Comparison of ENCODE assay signal across 24 cellular contexts in the genomic region with DNA sequence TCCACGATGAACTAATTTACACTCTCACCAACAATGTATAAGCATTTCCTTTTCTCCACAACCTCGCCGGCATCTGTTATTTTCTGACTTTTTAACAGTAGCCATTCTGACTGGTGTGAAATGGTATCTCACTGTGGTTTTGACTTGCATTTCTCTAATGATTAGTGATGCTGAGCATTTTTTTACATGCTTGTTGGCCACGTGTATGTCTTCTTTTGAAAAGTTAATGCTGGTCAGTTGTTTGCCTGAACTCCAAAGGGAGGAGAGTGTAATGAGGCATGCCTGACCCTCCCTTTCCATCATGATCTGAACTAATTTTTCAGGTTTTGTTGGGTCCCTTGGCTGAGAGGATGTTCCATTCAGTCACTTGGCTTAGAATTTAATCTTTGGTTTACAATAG. TPM values are rescaled to one million over a fixed set of nuclear protein-coding genes. Genes with fewer than 3 reads are reported as not detected.
DNase-seq lines count a peak whose midpoint lies in the region; ATAC-seq, FAIRE-seq and TF ChIP-seq lines count a peak whose summit lies in the region.
"Had no signal": no experiment of that assay in that cellular context is flagged by ENCODE, and none has a peak within 500 bp of the region (broad histone marks: within the 10 kb centered on the region; RNA-seq: fewer than 3 reads in every experiment).

No MANE protein-coding gene starts in this region.

- peaks cover 0 to 5% (median 0%) of the 10 kb centered on the region in 8 donors for H3K9me3 Mint-ChIP-seq in CD4-positive, alpha-beta memory T cell
- H3K9me3 Mint-ChIP-seq in astrocyte (ENCODE audit: unreplicated experiment): no peaks in the 10 kb centered on the region
- peaks cover 12% of the 10 kb centered on the region for H3K9me3 Mint-ChIP-seq in natural killer cell treated with Interleukin-12 subunit alpha and Interleukin-12 subunit beta and Interleukin-15 and Interleukin-18, amount 100 ng/mL, for 72 hours
- peaks cover 4% of the 10 kb centered on the region for H3K9me3 Mint-ChIP-seq in activated CD4-positive, alpha-beta memory T cell treated with anti-CD3 and anti-CD28 coated beads for 36 hours

- peaks cover 57 to 97% (median 76%) of the 10 kb centered on the region in 4 donors for H3K4me1 Mint-ChIP-seq in CD4-positive, alpha-beta memory T cell
- peaks cover 37% of the 10 kb centered on the region for H3K4me1 Mint-ChIP-seq in astrocyte (ENCODE audit: low read depth, unreplicated experiment)
- H3K4me1 Mint-ChIP-seq in natural killer cell treated with Interleukin-12 subunit alpha and Interleukin-12 subunit beta and Interleukin-15 and Interleukin-18, amount 100 ng/mL, for 72 hours (ENCODE audit: low read depth in 2 of 2): peaks cover 72 to 83% of the 10 kb centered on the region in 2 donors
- peaks cover 62% of the 10 kb centered on the region for H3K4me1 Mint-ChIP-seq in activated CD4-positive, alpha-beta memory T cell treated with anti-CD3 and anti-CD28 coated beads for 36 hours (ENCODE audit: low read depth)

- H3K36me3 ChIP-seq in CD4-positive, alpha-beta memory T cell (ENCODE audit: insufficient read depth, low read length): no peaks in the 10 kb centered on the region
- no peaks in the 10 kb centered on the region for H3K36me3 ChIP-seq in astrocyte (ENCODE audit: insufficient read depth, low read length)

- peak overlapping the region in 6 of 7 donors; percentile 18 to 98 (median 93) for H3K27ac Mint-ChIP-seq in CD4-positive, alpha-beta memory T cell
- peak overlapping the region; percentile 53 for H3K27ac Mint-ChIP-seq in astrocyte (ENCODE audit: unreplicated experiment)
- no peak overlapping the region for H3K27ac Mint-ChIP-seq in natural killer cell treated with Interleukin-12 subunit alpha and Interleukin-12 subunit beta and Interleukin-15 and Interleukin-18, amount 100 ng/mL, for 72 hours
- H3K27ac Mint-ChIP-seq in activated CD4-positive, alpha-beta memory T cell treated with anti-CD3 and anti-CD28 coated beads for 36 hours: no peak overlapping the region
- H3K27ac Mint-ChIP-seq: B cell, IgD-negative memory B cell had no signal

- no peak overlapping the region for H3K4me3 ChIP-seq in CD4-positive, alpha-beta memory T cell (ENCODE audit: low read length in 2 of 2)
- no peak overlapping the region for H3K4me3 ChIP-seq in astrocyte (ENCODE audit: insufficient read depth, low read depth, low read length)

- no peaks in the 10 kb centered on the region for H3K27me3 ChIP-seq in CD4-positive, alpha-beta memory T cell (ENCODE audit: insufficient read depth, low read length)
- H3K27me3 ChIP-seq in astrocyte (ENCODE audit: insufficient read depth, low read length): no peaks in the 10 kb centered on the region

- POLR2A ChIA-PET in CD4-positive, alpha-beta memory T cell (lab: Charles Lee; ENCODE audit: partially characterized antibody): no interaction called here
- POLR2A ChIA-PET in activated CD4-positive, alpha-beta memory T cell treated with anti-CD3 and anti-CD28 coated beads for 36 hours (lab: Charles Lee): no interaction called here

- H3K4me1 ChIP-seq in CD4-positive, alpha-beta memory T cell (ENCODE audit: insufficient read depth, low read length): peaks cover 58% of the 10 kb centered on the region
- H3K4me1 ChIP-seq in astrocyte (ENCODE audit: insufficient read depth, low read length): peaks cover 17% of the 10 kb centered on the region

- no peak overlapping the region for H2AFZ ChIP-seq in astrocyte (ENCODE audit: low read depth, low read length)

- no peak for ATAC-seq in natural killer cell treated with Interleukin-12 subunit alpha and Interleukin-12 subunit beta and Interleukin-15 and Interleukin-18, amount 100 ng/mL, for 72 hours
- ATAC-seq in GM21390 (IDR thresholded peaks at IDR 0.05; ENCODE audit: unreplicated experiment): no peak
- ATAC-seq: HCT116 had no signal

- H3K36me3 Mint-ChIP-seq in CD4-positive, alpha-beta memory T cell: peaks cover 22 to 33% of the 10 kb centered on the region in 2 donors
- H3K36me3 Mint-ChIP-seq in astrocyte (ENCODE audit: low read depth, unreplicated experiment): peaks cover 26% of the 10 kb centered on the region
- H3K36me3 Mint-ChIP-seq in natural killer cell treated with Interleukin-12 subunit alpha and Interleukin-12 subunit beta and Interleukin-15 and Interleukin-18, amount 100 ng/mL, for 72 hours: peaks cover 4% of the 10 kb centered on the region
- H3K36me3 Mint-ChIP-seq in activated CD4-positive, alpha-beta memory T cell treated with anti-CD3 and anti-CD28 coated beads for 36 hours: peaks cover 25% of the 10 kb centered on the region
- H3K36me3 Mint-ChIP-seq: IgD-negative memory B cell had no signal

- intact Hi-C loops in CD4-positive, alpha-beta memory T cell (cut with micrococcal nuclease): no loop called here
- intact Hi-C loops in activated CD4-positive, alpha-beta memory T cell treated with anti-CD3 and anti-CD28 coated beads for 36 hours (cut with micrococcal nuclease): no loop called here

- TF ChIP-seq CTCF in astrocyte (IDR thresholded peaks at IDR 0.05; ENCODE audit: insufficient read depth, low read depth, low read length): no peak

- no peak overlapping the region for H3K27ac ChIP-seq in CD4-positive, alpha-beta memory T cell (ENCODE audit: low read depth, low read length)
- no peak overlapping the region for H3K27ac ChIP-seq in astrocyte (ENCODE audit: low read depth, low read length)

- H4K20me1 ChIP-seq in astrocyte (ENCODE audit: insufficient read depth, low read length): peaks cover 31% of the 10 kb centered on the region

- no peak overlapping the region for H3K4me3 Mint-ChIP-seq in CD4-positive, alpha-beta memory T cell
- no peak overlapping the region for H3K4me3 Mint-ChIP-seq in astrocyte (ENCODE audit: unreplicated experiment)
- H3K4me3 Mint-ChIP-seq in natural killer cell treated with Interleukin-12 subunit alpha and Interleukin-12 subunit beta and Interleukin-15 and Interleukin-18, amount 100 ng/mL, for 72 hours: peak overlapping the region; percentile 20
- H3K4me3 Mint-ChIP-seq in activated CD4-positive, alpha-beta memory T cell treated with anti-CD3 and anti-CD28 coated beads for 36 hours: no peak overlapping the region
- H3K4me3 Mint-ChIP-seq: B cell, CD14-positive monocyte, IgD-negative memory B cell had no signal

- CTCF ChIA-PET in CD4-positive, alpha-beta memory T cell (lab: Charles Lee; ENCODE audit: partially characterized antibody): interaction anchor here (1.4 kb wide), 1 partner anchor 11 kb away, joined by 3 read pairs; no protein-coding TSS in a partner anchor
- CTCF ChIA-PET in activated CD4-positive, alpha-beta memory T cell treated with anti-CD3 and anti-CD28 coated beads for 36 hours (lab: Charles Lee): no interaction called here

- H3K79me2 ChIP-seq in astrocyte (ENCODE audit: insufficient read depth, low read length): peaks cover 64% of the 10 kb centered on the region

- FAIRE-seq in astrocyte (lab: Jason Lieb, UNC) (no peak), RCC 7860 (lab: Jason Lieb, UNC) (no peak)
- FAIRE-seq: A204.1, GM18507, H1 had no signal

- H3K4me2 ChIP-seq in astrocyte (ENCODE audit: low read length): no peak overlapping the region

- no peaks in the 10 kb centered on the region for H3K27me3 Mint-ChIP-seq in CD4-positive, alpha-beta memory T cell
- no peaks in the 10 kb centered on the region for H3K27me3 Mint-ChIP-seq in astrocyte (ENCODE audit: low read depth, unreplicated experiment)
- H3K27me3 Mint-ChIP-seq in natural killer cell treated with Interleukin-12 subunit alpha and Interleukin-12 subunit beta and Interleukin-15 and Interleukin-18, amount 100 ng/mL, for 72 hours: no peaks in the 10 kb centered on the region
- no peaks in the 10 kb centered on the region for H3K27me3 Mint-ChIP-seq in activated CD4-positive, alpha-beta memory T cell treated with anti-CD3 and anti-CD28 coated beads for 36 hours
- H3K27me3 Mint-ChIP-seq: B cell, IgD-negative memory B cell had no signal

- DNase-seq in CD4-positive, alpha-beta memory T cell: no peak
- peak; percentile 57 for DNase-seq in astrocyte (ENCODE audit: low read depth)
- DNase-seq in kidney glomerular epithelial cell (lab: John Stamatoyannopoulos, UW): peak; percentile 69
- no peak for DNase-seq in natural killer cell treated with Interleukin-12 subunit alpha and Interleukin-12 subunit beta and Interleukin-15 and Interleukin-18, amount 100 ng/mL, for 72 hours (ENCODE audit: low spot score)
- DNase-seq in activated CD4-positive, alpha-beta memory T cell treated with anti-CD3 and anti-CD28 coated beads for 36 hours: no peak
- DNase-seq in NCI-H146 (lab: John Stamatoyannopoulos, UW): no peak
- DNase-seq in RCC 7860 (ENCODE audit: low spot score): no peak
- DNase-seq: GDM1, Kasumi-1, NCI-H1694 treated with DMSO at 0.1 percent for 48 hours, NCI-H2081 treated with DMSO at 0.1 percent for 48 hours, NCI-H2171 treated with DMSO at 0.1 percent for 48 hours, NCI-H446, NCI-H526, OCI-M1, Right ventricle myocardium superior had no signal

- no peak overlapping the region for H3K9ac ChIP-seq in astrocyte (ENCODE audit: low read length)

- no peaks in the 10 kb centered on the region for H3K9me3 ChIP-seq in CD4-positive, alpha-beta memory T cell (ENCODE audit: control insufficient read depth in 1 of 2, low read length in 2 of 2)
- no peaks in the 10 kb centered on the region for H3K9me3 ChIP-seq in astrocyte (ENCODE audit: insufficient read depth, low read depth, low read length)

RNA-seq across cellular contexts. Expression of a gene that starts 50.7 kb away (rescaled TPM):
- 10 to 100 TPM; 25.0 to 31.2 TPM for total RNA-seq in CD4-positive, alpha-beta memory T cell
- polyA plus RNA-seq in CD4-positive, alpha-beta memory T cell: 10 to 100 TPM in 1 of 2 donors, 1 to 10 TPM in 1; 1.1 to 18.9 TPM
- 70.4 and 73.3 TPM in 2 replicates for total RNA-seq in astrocyte
- total RNA-seq in natural killer cell treated with Interleukin-12 subunit alpha and Interleukin-12 subunit beta and Interleukin-15 and Interleukin-18, amount 100 ng/mL, for 72 hours: 10 to 100 TPM in 1 of 2 donors, 1 to 10 TPM in 1; 6.8 to 18.8 TPM
- 10 to 100 TPM in 1 of 2 experiments, 1 to 10 TPM in 1; 9.4 to 12.0 TPM for total RNA-seq in activated CD4-positive, alpha-beta memory T cell treated with anti-CD3 and anti-CD28 coated beads for 36 hours

Comparison
In these comparisons a context has a peak if more than half of its experiments do, and no peak if none do; other contexts are left out.
1. DNase-seq: peak in astrocyte (single experiment) and kidney glomerular epithelial cell (single experiment); none in CD4-positive, alpha-beta memory T cell (0 of 5), natural killer cell treated with Interleukin-12 subunit alpha and Interleukin-12 subunit beta and Interleukin-15 and Interleukin-18, amount 100 ng/mL, for 72 hours (single experiment), activated CD4-positive, alpha-beta memory T cell treated with anti-CD3 and anti-CD28 coated beads for 36 hours (single experiment), NCI-H146 (single experiment) and RCC 7860 (single experiment).
2. H3K27ac Mint-ChIP-seq: peak in CD4-positive, alpha-beta memory T cell (6 of 7) and astrocyte (single experiment); none in natural killer cell treated with Interleukin-12 subunit alpha and Interleukin-12 subunit beta and Interleukin-15 and Interleukin-18, amount 100 ng/mL, for 72 hours (0 of 2) and activated CD4-positive, alpha-beta memory T cell treated with anti-CD3 and anti-CD28 coated beads for 36 hours (single experiment).